Comparison of ENCODE assay signal across 8 cellular contexts in genomic region chr10:80500572-80501380, GRCh38. TPM values are rescaled to one million over a fixed set of nuclear protein-coding genes. Genes with fewer than 3 reads are reported as not detected.
DNase-seq lines count a peak whose midpoint lies in the region; ATAC-seq and TF ChIP-seq lines count a peak whose summit lies in the region.

No MANE protein-coding gene starts in this region.

- WGBS in hepatocyte (ENCODE audit: low lambda C conversion rate, missing lambda C conversion rate): 91% methylated on average over 14 of the region's 14 CpGs
- 63% methylated on average over 14 of the region's 14 CpGs for WGBS in suprapubic skin
- 89% methylated on average over 9 of the region's 14 CpGs for WGBS in SK-N-SH (ENCODE audit: low lambda C conversion rate)

- H3K4me3 ChIP-seq in hepatocyte (no peak overlapping the region), suprapubic skin (no peak overlapping the region), SK-N-SH (ENCODE audit: low read depth in 2 of 2, low read length in 1 of 2) (no peak overlapping the region), SJCRH30 (no peak overlapping the region)

- H3K27ac ChIP-seq in hepatocyte: peak overlapping the region; percentile 85
- H3K27ac ChIP-seq in suprapubic skin: peak overlapping the region; percentile 87
- no peak overlapping the region; a peak in 1 of 4 replicates for H3K27ac ChIP-seq in SK-N-SH (ENCODE audit: low read depth in 2 of 2, low read length in 1 of 2)
- no peak overlapping the region for H3K27ac ChIP-seq in SJCRH30

- H3K9me3 ChIP-seq in hepatocyte (ENCODE audit: low read depth): no peaks in the 10 kb centered on the region
- no peaks in the 10 kb centered on the region for H3K9me3 ChIP-seq in suprapubic skin
- H3K9me3 ChIP-seq in SK-N-SH: no peaks in the 10 kb centered on the region
- H3K9me3 ChIP-seq in SJCRH30 (replicated peaks): peaks cover 4% of the 10 kb centered on the region; the same call in 1 of the 2 replicates

- H3K36me3 ChIP-seq in hepatocyte (replicated peaks; ENCODE audit: insufficient read depth, low read depth) (peaks cover 6% of the 10 kb centered on the region), suprapubic skin (no peaks in the 10 kb centered on the region), SK-N-SH (replicated peaks in 1 of 2; ENCODE audit: control insufficient read depth in 1 of 2, insufficient read depth in 2 of 2, low read length in 1 of 2) (peaks cover 3 to 4% of the 10 kb centered on the region in 2 experiments), SJCRH30 (peaks cover 11% of the 10 kb centered on the region; the same call in 1 of the 2 replicates)

- H3K9ac ChIP-seq in SK-N-SH: no peak overlapping the region

- peaks cover 50% of the 10 kb centered on the region for H3F3A ChIP-seq in SK-N-SH (replicated peaks; ENCODE audit: insufficient read depth)

- POLR2A ChIA-PET in SK-N-SH (lab: Yijun Ruan, JAX): no interaction called here

- H3K4me1 ChIP-seq in hepatocyte (ENCODE audit: insufficient read depth) (peaks cover 89% of the 10 kb centered on the region), suprapubic skin (peaks cover 100% of the 10 kb centered on the region), SK-N-SH (ENCODE audit: control insufficient read depth in 1 of 2, insufficient read depth in 2 of 2, low read depth in 1 of 2, low read length in 1 of 2) (peaks cover 34 to 62% of the 10 kb centered on the region in 2 experiments; a peak in 3 of 4 replicates), SJCRH30 (peaks cover 13% of the 10 kb centered on the region)

- H3K4me2 ChIP-seq in hepatocyte (no peak overlapping the region), SK-N-SH (no peak overlapping the region; the same call in 1 of the 2 replicates)

- TF ChIP-seq POLR2A in suprapubic skin (IDR thresholded peaks at IDR 0.05): no peak

- TF ChIP-seq CTCF in hepatocyte (IDR thresholded peaks at IDR 0.05; ENCODE audit: poor library complexity): no peak
- TF ChIP-seq CTCF in suprapubic skin (IDR thresholded peaks at IDR 0.05): no peak
- no peak for TF ChIP-seq CTCF in SK-N-SH (IDR thresholded peaks at IDR 0.05)

- H4K20me1 ChIP-seq in hepatocyte (ENCODE audit: insufficient read depth, poor library complexity, severe bottlenecking): peaks cover 19% of the 10 kb centered on the region
- H4K20me1 ChIP-seq in SK-N-SH (ENCODE audit: insufficient read depth): no peaks in the 10 kb centered on the region; the same call in 1 of the 2 replicates

- H3K27me3 ChIP-seq in hepatocyte: no peaks in the 10 kb centered on the region
- H3K27me3 ChIP-seq in suprapubic skin: no peaks in the 10 kb centered on the region
- H3K27me3 ChIP-seq in SK-N-SH (ENCODE audit: insufficient read depth): no peaks in the 10 kb centered on the region
- no peaks in the 10 kb centered on the region for H3K27me3 ChIP-seq in SJCRH30

- H2AFZ ChIP-seq in hepatocyte (no peak overlapping the region), SK-N-SH (ENCODE audit: low read depth) (no peak overlapping the region)

- TF ChIP-seq RAD21 in SK-N-SH (IDR thresholded peaks at IDR 0.05; ENCODE audit: low read length): no peak

- DNase-seq in activated naive CD4-positive, alpha-beta T cell treated with anti-CD3 and anti-CD28 coated beads, Interleukin-2, amount 50 U/mL, for 16 hours: peak; percentile 58
- DNase-seq in hepatocyte (ENCODE audit: low spot score) (no peak), suprapubic skin (ENCODE audit: low spot score in 2 of 2) (no peak), SK-N-SH (no peak), SJCRH30 (no peak), NCI-H446 (lab: John Stamatoyannopoulos, UW) (no peak)

- TF ChIP-seq EP300 in suprapubic skin (IDR thresholded peaks at IDR 0.05): no peak
- no peak for TF ChIP-seq EP300 in SK-N-SH (IDR thresholded peaks at IDR 0.05; ENCODE audit: borderline replicate concordance in 1 of 2, low read depth in 1 of 2, low read length in 1 of 2)

- peak; percentile 67 for ATAC-seq in GM19035 (IDR thresholded peaks at IDR 0.05; ENCODE audit: unreplicated experiment)
- ATAC-seq in HG03064 (IDR thresholded peaks at IDR 0.05; ENCODE audit: low read depth, unreplicated experiment): peak; percentile 46

- CTCF ChIA-PET in SK-N-SH (lab: Yijun Ruan, JAX): interaction anchor here (0.6 to 21.2 kb wide), 4 partner anchors 9 to 118 kb away, joined by 3 to 602 read pairs (median 6); partner anchors contain the start of gene TSPAN14

- no peaks in the 10 kb centered on the region for H3K9me2 ChIP-seq in hepatocyte (replicated peaks; ENCODE audit: insufficient read depth)
- no peaks in the 10 kb centered on the region for H3K9me2 ChIP-seq in SK-N-SH

- H3K79me2 ChIP-seq in hepatocyte (peaks cover 84% of the 10 kb centered on the region), SK-N-SH (ENCODE audit: insufficient read depth) (peaks cover 90% of the 10 kb centered on the region)

TF ChIP-seq in SK-N-SH, 30 proteins besides CTCF, POLR2A, EP300 and RAD21 (continues in another document):
- no peak for TF ChIP-seq YY1 (IDR thresholded peaks at IDR 0.05; ENCODE audit: low read depth)
- no peak for TF ChIP-seq FOSL2 (IDR thresholded peaks at IDR 0.05; ENCODE audit: borderline replicate concordance, low read depth)
- no peak for TF ChIP-seq POLR2AphosphoS5 (IDR thresholded peaks at IDR 0.05; ENCODE audit: low read depth, low read length)
- no peak for TF ChIP-seq TAF1 (IDR thresholded peaks at IDR 0.05; ENCODE audit: borderline replicate concordance, low read depth, low read length)
- no peak for TF ChIP-seq ELF1 (IDR thresholded peaks at IDR 0.05)
- TF ChIP-seq FOXM1 (IDR thresholded peaks at IDR 0.05; ENCODE audit: low read depth): no peak
- TF ChIP-seq TCF12 (IDR thresholded peaks at IDR 0.05): no peak
- no peak for TF ChIP-seq IRF3 (IDR thresholded peaks at IDR 0.05; ENCODE audit: low read depth, low read length)
- TF ChIP-seq MXI1 (IDR thresholded peaks at IDR 0.05; ENCODE audit: low read depth, low read length): no peak
- no peak for TF ChIP-seq ZBTB33 (IDR thresholded peaks at IDR 0.05; ENCODE audit: borderline replicate concordance, low read depth)
- TF ChIP-seq EZH2phosphoT487 (IDR thresholded peaks at IDR 0.05; ENCODE audit: borderline replicate concordance, low read depth): no peak

RNA-seq across cellular contexts. Expression of gene SH2D4B, which starts 36.9 kb away (rescaled TPM):
- total RNA-seq in hepatocyte: not detected in 2 replicates
- not detected in 2 replicates for polyA plus RNA-seq in hepatocyte
- total RNA-seq in suprapubic skin: under 1 TPM in 2 of 4 donors, not detected in 2; 0.18 to 0.23 TPM
- not detected in 2 replicates for polyA plus RNA-seq in SK-N-SH (2012; rRNA removed)
- polyA plus RNA-seq in SK-N-SH (2012; cell fraction: cytosol; rRNA removed): not detected in 2 replicates
- polyA plus RNA-seq in SK-N-SH (2012; cell fraction: nucleus; rRNA removed): not detected in 2 replicates
- total RNA-seq in SJCRH30 (2014; rRNA removed; shearing (Covaris generic)): not detected in 2 replicates

RNA-seq across cellular contexts. Expression of gene TSPAN14, which starts 46.7 kb away (rescaled TPM):
- total RNA-seq in hepatocyte (55.1 and 65.9 TPM in 2 replicates), suprapubic skin (100 to 1,000 TPM in 3 of 4 donors, 10 to 100 TPM in 1; 99.7 to 145 (median 122) TPM)
- polyA plus RNA-seq in hepatocyte (90.4 and 104 TPM in 2 replicates), SK-N-SH (2012; rRNA removed) (44.0 and 78.1 TPM in 2 replicates)
- 42.5 and 64.1 TPM in 2 replicates for polyA plus RNA-seq in SK-N-SH (2012; cell fraction: cytosol; rRNA removed)
- polyA plus RNA-seq in SK-N-SH (2012; cell fraction: nucleus; rRNA removed): 57.0 and 58.9 TPM in 2 replicates
- 37.7 and 40.4 TPM in 2 replicates for total RNA-seq in SJCRH30 (2014; rRNA removed; shearing (Covaris generic))

Comparison
In these comparisons a context has a peak if more than half of its experiments do, and no peak if none do; other contexts are left out.
1. H3K27ac ChIP-seq: peak in hepatocyte (single experiment) and suprapubic skin (single experiment); none in SK-N-SH (0 of 2) and SJCRH30 (single experiment).